ENCODE assay signal across 13 cellular contexts in genomic region chr5:134053314-134053839, GRCh38. TPM values are rescaled to one million over a fixed set of nuclear protein-coding genes. Genes with fewer than 3 reads are reported as not detected.
DNase-seq lines count a peak whose midpoint lies in the region; ATAC-seq and TF ChIP-seq lines count a peak whose summit lies in the region.
"Had no signal": no experiment of that assay in that cellular context is flagged by ENCODE, and none has a peak within 500 bp of the region (broad histone marks: within the 10 kb centered on the region; RNA-seq: fewer than 3 reads in every experiment).

No MANE protein-coding gene starts in this region.

- H3K27me3 ChIP-seq in BLaER1 treated with 17β-estradiol and CSF1 and Interleukin-3, amounts not matched to agents 10 nM and 100 nM, result no peaks in the 10 kb centered on the region
- H3K27me3 ChIP-seq in HUES48 (ENCODE audit: control insufficient read depth, insufficient read depth, low read length) (no peaks in the 10 kb centered on the region; the same call in 1 of the 2 replicates), muscle layer of duodenum (ENCODE audit: low read depth, low read length) (no peaks in the 10 kb centered on the region), left ventricle myocardium inferior (ENCODE audit: low read depth) (no peaks in the 10 kb centered on the region)

- no peak for TF ChIP-seq CTCF in left ventricle myocardium inferior (IDR thresholded peaks at IDR 0.05; ENCODE audit: borderline replicate concordance)

- peak overlapping the region; percentile 59 to 81 (median 78) for H3K4me2 ChIP-seq in BLaER1 treated with 17β-estradiol and CSF1 and Interleukin-3, amounts not matched to agents 10 nM and 100 nM

- H3K36me3 ChIP-seq in BLaER1 treated with 17β-estradiol and CSF1 and Interleukin-3, amounts not matched to agents 10 nM and 100 nM, result no peaks in the 10 kb centered on the region
- no peaks in the 10 kb centered on the region for H3K36me3 ChIP-seq in HUES48 (ENCODE audit: control insufficient read depth, insufficient read depth, low read length)
- H3K36me3 ChIP-seq in muscle layer of duodenum (ENCODE audit: control insufficient read depth in 1 of 2, insufficient read depth in 2 of 2, low read length in 2 of 2), result no peaks in the 10 kb centered on the region
- no peaks in the 10 kb centered on the region for H3K36me3 ChIP-seq in left ventricle myocardium inferior

- H3K9me3 Mint-ChIP-seq in activated naive CD8-positive, alpha-beta T cell treated with anti-CD3 and anti-CD28 coated beads, Interleukin-2, amount 50 U/mL, for 24 hours, result no peaks in the 10 kb centered on the region

- ATAC-seq in activated naive CD8-positive, alpha-beta T cell treated with anti-CD3 and anti-CD28 coated beads, Interleukin-2, amount 50 U/mL, for 24 hours, result no peak
- ATAC-seq in GM18868 (IDR thresholded peaks at IDR 0.05; ENCODE audit: unreplicated experiment) (no peak), HG02678 (IDR thresholded peaks at IDR 0.05; ENCODE audit: unreplicated experiment) (no peak)

- H3K4me1 Mint-ChIP-seq in activated naive CD8-positive, alpha-beta T cell treated with anti-CD3 and anti-CD28 coated beads, Interleukin-2, amount 50 U/mL, for 24 hours, result peaks cover 43% of the 10 kb centered on the region

- H3K36me3 Mint-ChIP-seq in activated naive CD8-positive, alpha-beta T cell treated with anti-CD3 and anti-CD28 coated beads, Interleukin-2, amount 50 U/mL, for 24 hours (ENCODE audit: low read depth), result no peaks in the 10 kb centered on the region

- no peak overlapping the region for H3K27ac Mint-ChIP-seq in activated naive CD8-positive, alpha-beta T cell treated with anti-CD3 and anti-CD28 coated beads, Interleukin-2, amount 50 U/mL, for 24 hours

- H3K4me3 ChIP-seq in BLaER1 treated with 17β-estradiol and CSF1 and Interleukin-3, amounts not matched to agents 10 nM and 100 nM, result no peak overlapping the region
- H3K4me3 ChIP-seq in HUES48 (ENCODE audit: low read depth, low read length), result no peak overlapping the region
- no peak overlapping the region for H3K4me3 ChIP-seq in muscle layer of duodenum (ENCODE audit: low read depth in 1 of 2, low read length in 2 of 2)
- H3K4me3 ChIP-seq in left ventricle myocardium inferior, result no peak overlapping the region

- H3K9ac ChIP-seq in BLaER1 treated with 17β-estradiol and CSF1 and Interleukin-3, amounts not matched to agents 10 nM and 100 nM, result peak overlapping the region in 1 of 11 experiments; percentile 40; a peak in 1 of 22 replicates
- 0 out of 2 replicates have a peak overlapping the region, but pooled peaks have one; percentile 2 for H3K9ac ChIP-seq in HUES48 (ENCODE audit: low read depth, low read length)

- intact Hi-C loops in left ventricle myocardium inferior (cut with micrococcal nuclease), result no loop called here

- H4K20me1 ChIP-seq in BLaER1 treated with 17β-estradiol and CSF1 and Interleukin-3, amounts not matched to agents 10 nM and 100 nM, result no peaks in the 10 kb centered on the region

- DNase-seq in activated naive CD8-positive, alpha-beta T cell treated with anti-CD3 and anti-CD28 coated beads, Interleukin-2, amount 50 U/mL, for 24 hours, result no peak
- DNase-seq in left ventricle myocardium inferior (no peak), midbrain (lab: John Stamatoyannopoulos, UW) (no peak)
- DNase-seq: GDM1, Karpas-422, NCI-H2081 treated with DMSO at 0.1 percent for 48 hours, T1000 had no signal

- peak overlapping the region in 5 of 11 experiments; percentile 5 to 53 (median 30); a peak in 4 of 22 replicates for H3K27ac ChIP-seq in BLaER1 treated with 17β-estradiol and CSF1 and Interleukin-3, amounts not matched to agents 10 nM and 100 nM
- H3K27ac ChIP-seq in HUES48 (ENCODE audit: low read depth, low read length), result peak overlapping the region; percentile 85
- peak overlapping the region; percentile 4 for H3K27ac ChIP-seq in muscle layer of duodenum (ENCODE audit: low read length)
- H3K27ac ChIP-seq in left ventricle myocardium inferior (replicated peaks), result no peak overlapping the region
- H3K27ac ChIP-seq: C4-2B had no signal

- H3K4me1 ChIP-seq in BLaER1 treated with 17β-estradiol and CSF1 and Interleukin-3, amounts not matched to agents 10 nM and 100 nM, result peaks cover 21 to 26% (median 22%) of the 10 kb centered on the region in 10 experiments
- H3K4me1 ChIP-seq in HUES48 (ENCODE audit: control insufficient read depth, insufficient read depth, low read length) (peaks cover 34% of the 10 kb centered on the region), muscle layer of duodenum (ENCODE audit: control insufficient read depth in 1 of 2, insufficient read depth in 2 of 2, low read length in 2 of 2) (no peaks in the 10 kb centered on the region), left ventricle myocardium inferior (no peaks in the 10 kb centered on the region)

- peak overlapping the region; percentile 4 for H3K4me3 Mint-ChIP-seq in activated naive CD8-positive, alpha-beta T cell treated with anti-CD3 and anti-CD28 coated beads, Interleukin-2, amount 50 U/mL, for 24 hours

- no peaks in the 10 kb centered on the region for H3K27me3 Mint-ChIP-seq in activated naive CD8-positive, alpha-beta T cell treated with anti-CD3 and anti-CD28 coated beads, Interleukin-2, amount 50 U/mL, for 24 hours

- no peaks in the 10 kb centered on the region for H3K9me3 ChIP-seq in BLaER1 treated with 17β-estradiol and CSF1 and Interleukin-3, amounts not matched to agents 10 nM and 100 nM (replicated peaks in 1 of 11)
- H3K9me3 ChIP-seq in HUES48 (ENCODE audit: control insufficient read depth, insufficient read depth, low read length), result no peaks in the 10 kb centered on the region
- no peaks in the 10 kb centered on the region for H3K9me3 ChIP-seq in muscle layer of duodenum (ENCODE audit: control insufficient read depth in 1 of 2, low read length in 2 of 2)
- no peaks in the 10 kb centered on the region for H3K9me3 ChIP-seq in left ventricle myocardium inferior (replicated peaks)

RNA-seq across cellular contexts. Expression of gene VDAC1, which starts 48.6 kb away (rescaled TPM):
- total RNA-seq in left ventricle myocardium inferior, result 501 TPM
